Comparison of ENCODE assay signal across 2 cellular contexts in the genomic region with DNA sequence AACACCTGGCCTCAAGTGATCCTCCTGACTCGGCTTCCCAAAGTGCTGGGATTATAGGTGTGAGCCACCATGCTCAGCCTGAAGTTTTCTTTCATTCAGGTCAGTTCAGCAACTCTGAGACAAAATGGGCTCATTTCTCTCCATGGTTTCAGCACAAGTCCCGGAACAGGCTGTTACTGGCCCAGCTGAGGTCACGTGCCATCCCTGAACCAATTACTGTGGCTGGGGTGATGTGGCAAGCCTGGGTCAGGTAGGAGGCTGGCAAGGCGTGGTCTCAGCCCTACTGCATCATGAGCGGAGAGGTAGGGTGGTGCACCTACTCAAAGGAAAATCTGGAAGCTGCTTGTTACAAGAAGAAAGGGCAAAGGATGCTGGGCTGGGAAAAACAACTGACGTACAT.
A peak's percentile ranks its signal among the peaks of the same experiment; 100 is the strongest.
TF ChIP-seq lines count a peak whose summit lies in the region.

No MANE protein-coding gene starts in this region.

TF ChIP-seq in HepG2, 621 proteins besides CTCF, POLR2A, EP300 and RAD21:
- TF ChIP-seq NFYC (CRISPR knock-in tag; IDR thresholded peaks at IDR 0.05): 0 out of 2 replicates have a peak, but pooled peaks have one; percentile 20
- TF ChIP-seq TARDBP (CRISPR knock-in tag; IDR thresholded peaks at IDR 0.05): no peak
- peak; percentile 34; the same call in 1 of the 2 replicates for TF ChIP-seq NFYB (CRISPR knock-in tag; IDR thresholded peaks at IDR 0.05)
- TF ChIP-seq FOXA1 (IDR thresholded peaks at IDR 0.05): no peak
- no peak for TF ChIP-seq FOXA1 (CRISPR knock-in tag; IDR thresholded peaks at IDR 0.05)
- 0 out of 2 replicates have a peak, but pooled peaks have one; percentile 4 for TF ChIP-seq USF2 (IDR thresholded peaks at IDR 0.05; ENCODE audit: low read depth, low read length)
- TF ChIP-seq USF2 (CRISPR knock-in tag; IDR thresholded peaks at IDR 0.05; ENCODE audit: borderline replicate concordance): no peak
TF ChIP-seq in HepG2: peak in this region for 3.

TF ChIP-seq in WTC11, 78 proteins besides CTCF, POLR2A, EP300 and RAD21:
- TF ChIP-seq, protein P1, sequence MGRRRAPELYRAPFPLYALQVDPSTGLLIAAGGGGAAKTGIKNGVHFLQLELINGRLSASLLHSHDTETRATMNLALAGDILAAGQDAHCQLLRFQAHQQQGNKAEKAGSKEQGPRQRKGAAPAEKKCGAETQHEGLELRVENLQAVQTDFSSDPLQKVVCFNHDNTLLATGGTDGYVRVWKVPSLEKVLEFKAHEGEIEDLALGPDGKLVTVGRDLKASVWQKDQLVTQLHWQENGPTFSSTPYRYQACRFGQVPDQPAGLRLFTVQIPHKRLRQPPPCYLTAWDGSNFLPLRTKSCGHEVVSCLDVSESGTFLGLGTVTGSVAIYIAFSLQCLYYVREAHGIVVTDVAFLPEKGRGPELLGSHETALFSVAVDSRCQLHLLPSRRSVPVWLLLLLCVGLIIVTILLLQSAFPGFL (CRISPR knock-in tag; IDR thresholded peaks at IDR 0.05; ENCODE audit: borderline replicate concordance): no peak
- TF ChIP-seq ZNF121 (CRISPR knock-in tag; IDR thresholded peaks at IDR 0.05) (no peak), TCF7 (CRISPR knock-in tag; IDR thresholded peaks at IDR 0.05; ENCODE audit: low read depth) (no peak)
